20 cellular contexts compared by ENCODE assay signal in genomic region chr15:47794266-47794914, GRCh38.
DNase-seq lines count a peak whose midpoint lies in the region; ATAC-seq and TF ChIP-seq lines count a peak whose summit lies in the region.
"Had no signal": no experiment of that assay in that cellular context is flagged by ENCODE, and none has a peak within 500 bp of the region (broad histone marks: within the 10 kb centered on the region; RNA-seq: fewer than 3 reads in every experiment).

No MANE protein-coding gene starts in this region.

- DNase-seq in left ventricle myocardium superior: no peak
- no peak for DNase-seq in right cardiac atrium
- no peak for DNase-seq in RWPE2 (ENCODE audit: low spot score)
- peak; percentile 40 for DNase-seq in kidney glomerular epithelial cell (lab: John Stamatoyannopoulos, UW)
- no peak for DNase-seq in NCI-H1105 treated with DMSO at 0.1 percent for 48 hours (lab: John Stamatoyannopoulos, UW)
- no peak for DNase-seq in dedifferentiated amniotic fluid mesenchymal stem cell (ENCODE audit: extremely low spot score)
- no peak for DNase-seq in OCI-M2 (lab: John Stamatoyannopoulos, UW; ENCODE audit: unreplicated experiment)
- no peak for DNase-seq in stimulated activated CD4-positive, alpha-beta T cell treated with anti-CD3 and anti-CD28 coated beads, Interleukin-2, amount 100 ng/mL, for 48 hours
- DNase-seq: activated CD8-positive, alpha-beta T cell treated with anti-CD3 and anti-CD28 coated beads for 36 hours; activated naive CD4-positive, alpha-beta T cell; activated T-cell treated with anti-CD3 and anti-CD28 coated beads, Interleukin-2, amount 50 U/mL, for 1 hour; C1 segment of cervical spinal cord; left ventricle myocardium inferior; NCI-H187; NCI-H446 treated with DMSO at 0.1 percent for 48 hours; substantia nigra had no signal

- no peak for TF ChIP-seq CTCF in RWPE2 (IDR thresholded peaks at IDR 0.05; ENCODE audit: poor library complexity, severe bottlenecking)

- WGBS in right cardiac atrium: 41% methylated on average over 3 of the region's 3 CpGs

- H3K9me3 ChIP-seq in right cardiac atrium (ENCODE audit: control insufficient read depth, low read length) (no peaks in the 10 kb centered on the region), RWPE2 (ENCODE audit: severe bottlenecking) (no peaks in the 10 kb centered on the region)
- H3K9me3 ChIP-seq: left ventricle myocardium inferior had no signal

- H3K27ac ChIP-seq in right cardiac atrium (ENCODE audit: low read length): no peak overlapping the region
- peak overlapping the region; percentile 65 for H3K27ac ChIP-seq in RWPE2 (ENCODE audit: poor library complexity, severe bottlenecking)
- H3K27ac ChIP-seq: left ventricle myocardium inferior had no signal

- intact Hi-C loops in left ventricle myocardium superior (cut with micrococcal nuclease) (no loop called here), right cardiac atrium (cut with DNase I) (no loop called here)

- H3K4me1 ChIP-seq in right cardiac atrium (ENCODE audit: control insufficient read depth, insufficient read depth, low read length) (peaks cover 4% of the 10 kb centered on the region), RWPE2 (ENCODE audit: insufficient read depth, poor library complexity, severe bottlenecking) (peaks cover 25% of the 10 kb centered on the region)

- no peaks in the 10 kb centered on the region for H3K36me3 ChIP-seq in RWPE2 (ENCODE audit: low read depth)
- H3K36me3 ChIP-seq: left ventricle myocardium inferior had no signal

- ATAC-seq in left ventricle myocardium superior (peak; percentile 61), right cardiac atrium (no peak), RWPE2 (ENCODE audit: low read depth) (peak; percentile 79)
- ATAC-seq: activated CD4-positive, CD25-positive, alpha-beta regulatory T cell treated with anti-CD3 and anti-CD28 coated beads, Interleukin-2, amount 50 U/mL, for 24 hours; activated CD8-positive, alpha-beta T cell treated with anti-CD3 and anti-CD28 coated beads for 36 hours; esophagus mucosa; K562; SK-N-SH treated with all-trans-retinoic acid at 6 μM for 48 hours had no signal

- H3K27me3 ChIP-seq in right cardiac atrium (ENCODE audit: control insufficient read depth, insufficient read depth) (no peaks in the 10 kb centered on the region), RWPE2 (ENCODE audit: insufficient read depth, poor library complexity, severe bottlenecking) (no peaks in the 10 kb centered on the region)

- no peak overlapping the region for H3K4me3 ChIP-seq in right cardiac atrium (ENCODE audit: low read length)
- H3K4me3 ChIP-seq in RWPE2 (ENCODE audit: severe bottlenecking): no peak overlapping the region
- H3K4me3 ChIP-seq: K562, left ventricle myocardium inferior had no signal

Comparison
In these comparisons a context has a peak if more than half of its experiments do, and no peak if none do; other contexts are left out.
1. ATAC-seq: peak in left ventricle myocardium superior (single experiment) and RWPE2 (single experiment); none in right cardiac atrium (0 of 2).